In the genomic region with DNA sequence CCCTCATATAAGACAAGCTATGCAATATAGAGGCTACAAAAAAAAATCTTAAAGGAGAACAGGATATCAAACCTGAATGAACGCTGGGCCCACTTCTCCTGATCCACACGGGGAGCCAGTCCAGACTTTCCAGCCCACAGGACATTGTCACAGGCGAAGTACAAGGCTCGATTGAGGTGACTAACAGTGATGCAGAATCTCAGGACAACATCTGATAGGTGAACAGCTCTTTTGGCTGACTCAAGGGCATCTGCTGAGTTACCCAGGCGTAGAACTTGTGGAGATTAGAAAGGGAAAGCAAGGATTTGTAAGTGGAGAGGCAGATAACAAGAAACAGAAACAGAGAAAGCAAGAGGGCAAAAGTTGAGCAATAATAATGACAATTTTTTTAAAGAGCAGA, we compare ENCODE assay signal across 1 cellular context.
TF ChIP-seq lines count a peak whose summit lies in the region.

No MANE protein-coding gene starts in this region.

TF ChIP-seq in IMR-90, 13 proteins besides CTCF, POLR2A, EP300 and RAD21:
- TF ChIP-seq CEBPB (IDR thresholded peaks at IDR 0.05; ENCODE audit: low read depth, low read length) (0 out of 2 replicates have a peak, but pooled peaks have one; percentile 16), RCOR1 (IDR thresholded peaks at IDR 0.05; ENCODE audit: insufficient replicate concordance, low read length) (no peak), NFE2L2 (IDR thresholded peaks at IDR 0.05; ENCODE audit: low read depth, low read length) (no peak), MAFK (IDR thresholded peaks at IDR 0.05; ENCODE audit: low read depth, low read length) (no peak)
